Comparison of ENCODE assay signal across 16 cellular contexts in genomic region chr4:21802406-21802805, GRCh38.
A peak's percentile ranks its signal among the peaks of the same experiment; 100 is the strongest.
DNase-seq lines count a peak whose midpoint lies in the region; ATAC-seq, FAIRE-seq and TF ChIP-seq lines count a peak whose summit lies in the region.
"Had no signal": no experiment of that assay in that cellular context is flagged by ENCODE, and none has a peak within 500 bp of the region (broad histone marks: within the 10 kb centered on the region; RNA-seq: fewer than 3 reads in every experiment).

No MANE protein-coding gene starts in this region.

- no peaks in the 10 kb centered on the region for H3K9me1 ChIP-seq in keratinocyte (ENCODE audit: control insufficient read depth, extremely low read depth, insufficient read depth, low read length)

- H3K4me1 ChIP-seq in ACC112 (ENCODE audit: control insufficient read depth, insufficient read depth, low read length, unreplicated experiment) (peaks cover 12% of the 10 kb centered on the region), keratinocyte (ENCODE audit: control insufficient read depth, extremely low read depth, insufficient read depth, low read length) (no peaks in the 10 kb centered on the region)

- H3K4me1 Mint-ChIP-seq in chondrocyte (ENCODE audit: low read depth) = peaks cover 26% of the 10 kb centered on the region
- H3K4me1 Mint-ChIP-seq: brain had no signal

- H3K36me3 ChIP-seq in ACC112 (ENCODE audit: insufficient read depth, low read length) (no peaks in the 10 kb centered on the region), keratinocyte (ENCODE audit: control insufficient read depth in 2 of 2, extremely low read depth in 1 of 2, insufficient read depth in 2 of 2, low read length in 2 of 2) (no peaks in the 10 kb centered on the region)
- H3K36me3 ChIP-seq: thoracic aorta had no signal

- dilution Hi-C loops in keratinocyte (cut with MboI; ENCODE audit: extremely low pct_ligation_motif_present, low sequenced_read_pairs) = no loop called here

- in situ Hi-C loops in KBM-7 (cut with MboI; ENCODE audit: low pct_unique_long_range_greater_than_20kb, low sequenced_read_pairs) = no loop called here

- H4K20me1 ChIP-seq in keratinocyte (ENCODE audit: control insufficient read depth, extremely low read depth, insufficient read depth, low read length) = no peaks in the 10 kb centered on the region

- H2AFZ ChIP-seq in ACC112 (ENCODE audit: low read length, unreplicated experiment) = peak overlapping the region; percentile 32
- H2AFZ ChIP-seq in keratinocyte (ENCODE audit: control insufficient read depth, low read length) = no peak overlapping the region

- peak; percentile 36 for FAIRE-seq in keratinocyte (lab: Jason Lieb, UNC)
- FAIRE-seq: HepG2 had no signal

- H3K27me3 Mint-ChIP-seq in chondrocyte (ENCODE audit: low read depth) = no peaks in the 10 kb centered on the region
- H3K27me3 Mint-ChIP-seq: brain had no signal

- no peak overlapping the region for H3K9ac ChIP-seq in keratinocyte (ENCODE audit: control insufficient read depth, extremely low read depth, insufficient read depth, low read length)

- peaks cover 3% of the 10 kb centered on the region for H3K9me3 Mint-ChIP-seq in chondrocyte (ENCODE audit: low read depth)
- H3K9me3 Mint-ChIP-seq: brain had no signal

- DNase-seq in M059J (ENCODE audit: low read depth) (peak; percentile 84), chondrocyte (ENCODE audit: low spot score) (no peak), keratinocyte (ENCODE audit: low read depth, low spot score) (no peak), KBM-7 (no peak), T1000 (lab: John Stamatoyannopoulos, UW) (no peak), occipital lobe (lab: John Stamatoyannopoulos, UW) (no peak)
- DNase-seq: activated CD4-positive, alpha-beta T cell treated with anti-CD3 and anti-CD28 coated beads, Interleukin-2, amount 50 U/mL, for 4 hours; DMS 273 treated with DMSO at 0.1 percent for 48 hours; NCI-H1436; nucleus accumbens had no signal

- no peaks in the 10 kb centered on the region for H3K79me2 ChIP-seq in ACC112 (ENCODE audit: control insufficient read depth, insufficient read depth, low read length, unreplicated experiment)
- no peaks in the 10 kb centered on the region for H3K79me2 ChIP-seq in keratinocyte (ENCODE audit: control insufficient read depth, insufficient read depth, low read length)

- H3K27ac ChIP-seq in ACC112 (ENCODE audit: low read depth, low read length) (peak overlapping the region; percentile 88), keratinocyte (ENCODE audit: control insufficient read depth, insufficient read depth, low read length) (no peak overlapping the region)
- H3K27ac ChIP-seq: thoracic aorta had no signal

- H3K36me3 Mint-ChIP-seq in chondrocyte (ENCODE audit: low read depth) = no peaks in the 10 kb centered on the region
- H3K36me3 Mint-ChIP-seq: brain had no signal

- no peaks in the 10 kb centered on the region for H3K9me3 ChIP-seq in keratinocyte (ENCODE audit: control insufficient read depth, low read depth, low read length)
- H3K9me3 ChIP-seq: thoracic aorta had no signal

- no peak overlapping the region for H3K4me3 Mint-ChIP-seq in chondrocyte (ENCODE audit: unreplicated experiment)
- H3K4me3 Mint-ChIP-seq: brain had no signal

- H3K4me2 ChIP-seq in keratinocyte (ENCODE audit: control insufficient read depth, extremely low read depth, insufficient read depth, low read depth, low read length) = no peak overlapping the region

- peak overlapping the region; percentile 79 for H3K27ac Mint-ChIP-seq in chondrocyte (ENCODE audit: unreplicated experiment)
- H3K27ac Mint-ChIP-seq: brain had no signal

- TF ChIP-seq CTCF in chondrocyte (IDR thresholded peaks at IDR 0.05) = no peak
- TF ChIP-seq CTCF in keratinocyte (optimal IDR thresholded peaks at IDR 0.05 in 1 of 3, IDR thresholded peaks at IDR 0.05 in 1 of 3, conservative IDR thresholded peaks at IDR 0.05 in 1 of 3; ENCODE audit: extremely low read depth in 1 of 3, insufficient read depth in 2 of 3, low read length in 3 of 3) = no peak

- H3K4me3 ChIP-seq in ACC112 (ENCODE audit: low read depth, low read length) (no peak overlapping the region), keratinocyte (ENCODE audit: control insufficient read depth in 2 of 3, extremely low read depth in 1 of 3, insufficient read depth in 2 of 3, low read depth in 1 of 3, low read length in 3 of 3) (no peak overlapping the region)
- H3K4me3 ChIP-seq: thoracic aorta had no signal

- H3K27me3 ChIP-seq in ACC112 (ENCODE audit: insufficient read depth, low read length) = no peaks in the 10 kb centered on the region
- no peaks in the 10 kb centered on the region for H3K27me3 ChIP-seq in keratinocyte (ENCODE audit: control insufficient read depth, extremely low read depth, insufficient read depth, low read length)

- ATAC-seq in GM21447 (IDR thresholded peaks at IDR 0.05; ENCODE audit: unreplicated experiment) = no peak
- ATAC-seq: HepG2, Panc1 had no signal
